ENCODE assay signal across 8 cellular contexts in genomic region chr14:68458840-68459469, GRCh38.
DNase-seq lines count a peak whose midpoint lies in the region; ATAC-seq and TF ChIP-seq lines count a peak whose summit lies in the region.

No MANE protein-coding gene starts in this region.

- peak overlapping the region; percentile 57 for H3K27ac ChIP-seq in PC-3 (ENCODE audit: low read length)

- H3K36me3 ChIP-seq in PC-3 (ENCODE audit: low read depth, low read length): no peaks in the 10 kb centered on the region

- no peak for TF ChIP-seq CTCF in PC-3 (conservative IDR thresholded peaks at IDR 0.05; ENCODE audit: low read depth, low read length)

- H3K9me2 ChIP-seq in PC-3 (replicated peaks; ENCODE audit: low read length): no peaks in the 10 kb centered on the region

- peak; percentile 77 for DNase-seq in DMS53 treated with DMSO at 0.1 percent for 48 hours (lab: John Stamatoyannopoulos, UW; ENCODE audit: unreplicated experiment)
- DNase-seq in PC-3: peak; percentile 70
- peak; percentile 55 for DNase-seq in fibroblast of the conjunctiva (ENCODE audit: low read depth)
- DNase-seq in renal cortical epithelial cell (ENCODE audit: low read depth): peak; percentile 98
- DNase-seq in NCI-H774 (lab: John Stamatoyannopoulos, UW): no peak

- peak overlapping the region; percentile 46 for H2AFZ ChIP-seq in PC-3 (ENCODE audit: low read length)

- H3K4me1 ChIP-seq in PC-3 (ENCODE audit: insufficient read depth, low read length): peaks cover 17% of the 10 kb centered on the region

- CTCF ChIA-PET in PC-3 (lab: Charles Lee): interaction anchor here (0.6 kb wide), 1 partner anchor 332 kb away, joined by 6 read pairs; no protein-coding TSS in a partner anchor

- POLR2A ChIA-PET in PC-3 (lab: Charles Lee; ENCODE audit: unreplicated experiment): interaction anchor here (0.6 to 0.8 kb wide), 3 partner anchors 10 to 518 kb away, joined by 4 to 9 read pairs (median 5); no protein-coding TSS in a partner anchor

- intact Hi-C loops in PC-3 (cut with micrococcal nuclease): loop anchor here (1.0 to 2.0 kb wide), 2 partner anchors 11 to 18 kb away; no protein-coding TSS in a partner anchor

- H3K4me2 ChIP-seq in PC-3 (ENCODE audit: low read length): peak overlapping the region; percentile 51

- no peaks in the 10 kb centered on the region for H3K27me3 ChIP-seq in PC-3 (ENCODE audit: low read length)

- BruUV-seq in PC-3 (replicated peaks; lab: Mats Ljungman, UMichigan): TSS peak; percentile 37

- H3F3A ChIP-seq in PC-3 (ENCODE audit: low read length, unreplicated experiment): peaks cover 6% of the 10 kb centered on the region

- no peak overlapping the region for H3K9ac ChIP-seq in PC-3 (ENCODE audit: low read length)

- H3K79me2 ChIP-seq in PC-3 (ENCODE audit: low read length): no peaks in the 10 kb centered on the region

- H3K9me3 ChIP-seq in PC-3 (ENCODE audit: low read length): no peaks in the 10 kb centered on the region

- H3K4me3 ChIP-seq in PC-3 (ENCODE audit: low read length): no peak overlapping the region; the same call in 1 of the 2 replicates

- ATAC-seq in PC-3 (peak; percentile 70), GM18861 (IDR thresholded peaks at IDR 0.05; ENCODE audit: unreplicated experiment) (no peak), HG02981 (IDR thresholded peaks at IDR 0.05; ENCODE audit: unreplicated experiment) (no peak)
- no peak for ATAC-seq in activated CD4-positive, CD25-positive, alpha-beta regulatory T cell treated with anti-CD3 and anti-CD28 coated beads, Interleukin-2, amount 50 U/mL, for 24 hours

- no peaks in the 10 kb centered on the region for H4K20me1 ChIP-seq in PC-3 (ENCODE audit: low read length)
